ENCODE assay signal across 10 cellular contexts in genomic region chr11:109864834-109865557, GRCh38.
DNase-seq lines count a peak whose midpoint lies in the region; ATAC-seq and TF ChIP-seq lines count a peak whose summit lies in the region.
"Had no signal": no experiment of that assay in that cellular context is flagged by ENCODE, and none has a peak within 500 bp of the region (broad histone marks: within the 10 kb centered on the region; RNA-seq: fewer than 3 reads in every experiment).

No MANE protein-coding gene starts in this region.

- no peaks in the 10 kb centered on the region for H3K9me3 ChIP-seq in thyroid gland

- H3K36me3 Mint-ChIP-seq in stimulated activated naive CD8-positive, alpha-beta T cell treated with anti-CD3 and anti-CD28 coated beads, Interleukin-15, Interleukin-2, amounts not matched to agents 100 ng/mL and 50 ng/mL, for 24 hours (ENCODE audit: low read depth): no peaks in the 10 kb centered on the region
- H3K36me3 Mint-ChIP-seq: activated naive CD4-positive, alpha-beta T cell treated with anti-CD3 and anti-CD28 coated beads, Interleukin-2, amount 50 U/mL, for 24 hours; CD4-positive, CD25-positive, alpha-beta regulatory T cell had no signal

- no peak for TF ChIP-seq CTCF in thyroid gland (IDR thresholded peaks at IDR 0.05)

- H3K27ac Mint-ChIP-seq in stimulated activated naive CD8-positive, alpha-beta T cell treated with anti-CD3 and anti-CD28 coated beads, Interleukin-15, Interleukin-2, amounts not matched to agents 100 ng/mL and 50 ng/mL, for 24 hours: peak overlapping the region; percentile 67
- H3K27ac Mint-ChIP-seq: activated naive CD4-positive, alpha-beta T cell treated with anti-CD3 and anti-CD28 coated beads, Interleukin-2, amount 50 U/mL, for 24 hours; CD4-positive, CD25-positive, alpha-beta regulatory T cell had no signal

- ATAC-seq in stimulated activated naive CD8-positive, alpha-beta T cell treated with anti-CD3 and anti-CD28 coated beads, Interleukin-15, Interleukin-2, amounts not matched to agents 100 U/mL and 50 U/mL, for 24 hours: no peak
- ATAC-seq in HG03135 (IDR thresholded peaks at IDR 0.05; ENCODE audit: unreplicated experiment) (peak; percentile 42), HG02840 (IDR thresholded peaks at IDR 0.05; ENCODE audit: low FRiP score, unreplicated experiment) (no peak), HG02610 (IDR thresholded peaks at IDR 0.05; ENCODE audit: unreplicated experiment) (no peak)

- no peaks in the 10 kb centered on the region for H3K27me3 ChIP-seq in thyroid gland

- no peaks in the 10 kb centered on the region for H3K9me3 Mint-ChIP-seq in stimulated activated naive CD8-positive, alpha-beta T cell treated with anti-CD3 and anti-CD28 coated beads, Interleukin-15, Interleukin-2, amounts not matched to agents 100 ng/mL and 50 ng/mL, for 24 hours
- H3K9me3 Mint-ChIP-seq: activated naive CD4-positive, alpha-beta T cell treated with anti-CD3 and anti-CD28 coated beads, Interleukin-2, amount 50 U/mL, for 24 hours had no signal

- H3K4me3 ChIP-seq in thyroid gland (replicated peaks in 1 of 3): no peak overlapping the region

- H3K4me1 ChIP-seq in thyroid gland: no peaks in the 10 kb centered on the region

- no peak for TF ChIP-seq POLR2A in thyroid gland (IDR thresholded peaks at IDR 0.05)

- intact Hi-C loops in thyroid gland (cut with DNase I): no loop called here

- H3K4me1 Mint-ChIP-seq in stimulated activated naive CD8-positive, alpha-beta T cell treated with anti-CD3 and anti-CD28 coated beads, Interleukin-15, Interleukin-2, amounts not matched to agents 100 ng/mL and 50 ng/mL, for 24 hours (ENCODE audit: low read depth): peaks cover 22% of the 10 kb centered on the region
- H3K4me1 Mint-ChIP-seq: activated naive CD4-positive, alpha-beta T cell treated with anti-CD3 and anti-CD28 coated beads, Interleukin-2, amount 50 U/mL, for 24 hours had no signal

- no peaks in the 10 kb centered on the region for H3K36me3 ChIP-seq in thyroid gland

- no peak overlapping the region for H3K27ac ChIP-seq in thyroid gland

- 57 to 62% methylated on average over 3 of the region's 3 CpGs for WGBS in thyroid gland, 2 donors

- peaks cover 4% of the 10 kb centered on the region for H3K27me3 Mint-ChIP-seq in stimulated activated naive CD8-positive, alpha-beta T cell treated with anti-CD3 and anti-CD28 coated beads, Interleukin-15, Interleukin-2, amounts not matched to agents 100 ng/mL and 50 ng/mL, for 24 hours
- H3K27me3 Mint-ChIP-seq: activated naive CD4-positive, alpha-beta T cell treated with anti-CD3 and anti-CD28 coated beads, Interleukin-2, amount 50 U/mL, for 24 hours; CD4-positive, CD25-positive, alpha-beta regulatory T cell had no signal

- no peak for DNase-seq in stimulated activated naive CD8-positive, alpha-beta T cell treated with anti-CD3 and anti-CD28 coated beads, Interleukin-15, Interleukin-2, amounts not matched to agents 100 U/mL and 50 U/mL, for 24 hours
- DNase-seq in amniotic epithelial cell (ENCODE audit: low read depth) (peak; percentile 92), thyroid gland (no peak), NCI-H2196 treated with DMSO at 0.1 percent for 48 hours (lab: John Stamatoyannopoulos, UW; ENCODE audit: unreplicated experiment) (no peak)

- no peak overlapping the region for H3K4me3 Mint-ChIP-seq in stimulated activated naive CD8-positive, alpha-beta T cell treated with anti-CD3 and anti-CD28 coated beads, Interleukin-15, Interleukin-2, amounts not matched to agents 100 ng/mL and 50 ng/mL, for 24 hours
- H3K4me3 Mint-ChIP-seq: activated naive CD4-positive, alpha-beta T cell treated with anti-CD3 and anti-CD28 coated beads, Interleukin-2, amount 50 U/mL, for 24 hours; CD4-positive, CD25-positive, alpha-beta regulatory T cell had no signal
